22 cellular contexts compared by ENCODE assay signal in the genomic region with DNA sequence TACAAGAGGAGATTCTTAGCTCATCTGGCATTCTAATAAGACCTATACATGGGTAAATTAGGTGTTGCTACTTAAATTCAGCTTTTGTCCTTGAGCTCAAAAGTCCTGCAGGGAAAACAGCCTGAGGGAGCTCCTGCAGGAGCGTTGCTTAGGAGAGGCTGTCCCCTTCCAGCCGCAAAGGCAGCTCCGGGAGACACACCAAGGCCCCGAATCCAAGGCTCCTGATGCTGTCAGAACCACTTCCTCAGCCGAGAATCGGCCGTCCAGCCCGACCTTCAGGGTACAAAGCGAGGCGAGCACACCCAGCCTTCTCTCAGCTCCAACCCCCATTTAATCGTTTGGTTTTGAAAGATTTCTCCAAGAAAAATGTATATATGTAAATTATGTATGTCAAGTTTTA.
DNase-seq lines count a peak whose midpoint lies in the region; ATAC-seq and TF ChIP-seq lines count a peak whose summit lies in the region.
"Had no signal": no experiment of that assay in that cellular context is flagged by ENCODE, and none has a peak within 500 bp of the region (broad histone marks: within the 10 kb centered on the region; RNA-seq: fewer than 3 reads in every experiment).

No MANE protein-coding gene starts in this region.

- H3K9me2 ChIP-seq in GM23338 (ENCODE audit: insufficient read depth), result no peaks in the 10 kb centered on the region

- peaks cover 19% of the 10 kb centered on the region for H3K4me1 Mint-ChIP-seq in GM23338
- H3K4me1 Mint-ChIP-seq in brain, result peaks cover 28% of the 10 kb centered on the region
- H3K4me1 Mint-ChIP-seq in nephron, result peaks cover 34% of the 10 kb centered on the region
- H3K4me1 Mint-ChIP-seq: CD4-positive, CD25-positive, alpha-beta regulatory T cell; CD8-positive, alpha-beta memory T cell; IgD-negative memory B cell had no signal

- H3K27ac Mint-ChIP-seq in GM23338, result no peak overlapping the region
- peak overlapping the region in 3 of 5 experiments; percentile 10 to 72 (median 33) for H3K27ac Mint-ChIP-seq in brain
- H3K27ac Mint-ChIP-seq in nephron, result peak overlapping the region; percentile 68 to 88 (median 86)
- H3K27ac Mint-ChIP-seq: CD4-positive, CD25-positive, alpha-beta regulatory T cell; CD8-positive, alpha-beta memory T cell; IgD-negative memory B cell had no signal

- H3K27me3 Mint-ChIP-seq in GM23338 (ENCODE audit: insufficient read depth, low read depth, poor library complexity) (peaks cover 3% of the 10 kb centered on the region), brain (no peaks in the 10 kb centered on the region), nephron (ENCODE audit: low read depth) (peaks cover 6% of the 10 kb centered on the region)
- H3K27me3 Mint-ChIP-seq: CD4-positive, CD25-positive, alpha-beta regulatory T cell had no signal

- H3K36me3 ChIP-seq in GM23338 (ENCODE audit: insufficient read depth) (no peaks in the 10 kb centered on the region), HUES64 (ENCODE audit: insufficient read depth, low read length) (no peaks in the 10 kb centered on the region)
- H3K36me3 ChIP-seq: BE2C had no signal

- no peak overlapping the region for H3K27ac ChIP-seq in GM23338 (ENCODE audit: low read depth)
- H3K27ac ChIP-seq in HUES64 (ENCODE audit: low read depth, low read length), result peak overlapping the region; percentile 30; the same call in 1 of the 2 replicates
- H3K27ac ChIP-seq in dorsolateral prefrontal cortex, result no peak overlapping the region
- H3K27ac ChIP-seq: HL-60 had no signal

- H3K36me3 Mint-ChIP-seq in GM23338 (ENCODE audit: low read depth) (no peaks in the 10 kb centered on the region), brain (no peaks in the 10 kb centered on the region), nephron (ENCODE audit: low read depth) (no peaks in the 10 kb centered on the region)
- H3K36me3 Mint-ChIP-seq: CD4-positive, CD25-positive, alpha-beta regulatory T cell; CD8-positive, alpha-beta memory T cell; IgD-negative memory B cell had no signal

- no peaks in the 10 kb centered on the region for H3K9me3 Mint-ChIP-seq in GM23338
- peaks cover 0 to 7% (median 0%) of the 10 kb centered on the region in 5 experiments for H3K9me3 Mint-ChIP-seq in brain
- H3K9me3 Mint-ChIP-seq in nephron, result no peaks in the 10 kb centered on the region
- H3K9me3 Mint-ChIP-seq: CD4-positive, CD25-positive, alpha-beta regulatory T cell; CD8-positive, alpha-beta memory T cell; IgD-negative memory B cell had no signal

- H3K4me3 ChIP-seq in GM23338 (no peak overlapping the region), HUES64 (ENCODE audit: low read length) (no peak overlapping the region), dorsolateral prefrontal cortex (no peak overlapping the region)

- no peak overlapping the region for H3K9ac ChIP-seq in HUES64 (ENCODE audit: low read depth, low read length)

- 33% methylated on average over 10 of the region's 11 CpGs for WGBS in HUES64

- DNase-seq in GM23338 (ENCODE audit: low spot score), result no peak
- no peak for DNase-seq in NCI-H128 (lab: John Stamatoyannopoulos, UW; ENCODE audit: unreplicated experiment)
- no peak for DNase-seq in dorsolateral prefrontal cortex
- DNase-seq: ACHN; BE2C; C1 segment of cervical spinal cord; CD4-positive, CD25-positive, alpha-beta regulatory T cell; CD8-positive, alpha-beta memory T cell; COR-L47; DMS 273 treated with DMSO at 0.1 percent for 48 hours; DND-41; EL; GOT3; H7; KBM-7 had no signal

- H3K27me3 ChIP-seq in GM23338 (ENCODE audit: insufficient read depth), result no peaks in the 10 kb centered on the region
- no peaks in the 10 kb centered on the region for H3K27me3 ChIP-seq in HUES64 (ENCODE audit: insufficient read depth, low read length)
- peaks cover 0 to 20% (median 0%) of the 10 kb centered on the region in 45 donors for H3K27me3 ChIP-seq in dorsolateral prefrontal cortex
- H3K27me3 ChIP-seq: BE2C had no signal

- no peaks in the 10 kb centered on the region for H3K9me3 ChIP-seq in HUES64 (ENCODE audit: insufficient read depth, low read depth, low read length)
- H3K9me3 ChIP-seq: BE2C had no signal

- no peaks in the 10 kb centered on the region for H3F3A ChIP-seq in GM23338 (replicated peaks; ENCODE audit: low read depth)

- H4K20me1 ChIP-seq in GM23338 (replicated peaks; ENCODE audit: insufficient read depth), result no peaks in the 10 kb centered on the region

- peak; percentile 81 for ATAC-seq in GM23338
- no peak for ATAC-seq in GM19324 (IDR thresholded peaks at IDR 0.05; ENCODE audit: low FRiP score, unreplicated experiment)
- ATAC-seq in HG02970 (IDR thresholded peaks at IDR 0.05; ENCODE audit: low FRiP score, unreplicated experiment), result no peak

- no peak overlapping the region for H2AFZ ChIP-seq in GM23338

- no peak for TF ChIP-seq CTCF in GM23338 (conservative IDR thresholded peaks at IDR 0.05; ENCODE audit: low read depth in 2 of 2)
- no peak for TF ChIP-seq CTCF in brain (conservative IDR thresholded peaks at IDR 0.05)
- TF ChIP-seq CTCF in nephron (IDR thresholded peaks at IDR 0.05; ENCODE audit: unreplicated experiment in 3 of 3), result no peak
- TF ChIP-seq CTCF in dorsolateral prefrontal cortex (IDR thresholded peaks at IDR 0.05 in 54 of 56, conservative IDR thresholded peaks at IDR 0.05 in 2 of 56; ENCODE audit: low read depth in 1 of 56, partially characterized antibody in 56 of 56), result no peak

- H3K4me2 ChIP-seq in GM23338, result no peak overlapping the region

- H3K4me1 ChIP-seq in GM23338 (ENCODE audit: insufficient read depth), result no peaks in the 10 kb centered on the region
- peaks cover 13% of the 10 kb centered on the region for H3K4me1 ChIP-seq in HUES64 (ENCODE audit: insufficient read depth, low read length)
- H3K4me1 ChIP-seq: BE2C had no signal

- no peak overlapping the region for H3K4me3 Mint-ChIP-seq in GM23338
- H3K4me3 Mint-ChIP-seq in brain, result no peak overlapping the region
- no peak overlapping the region for H3K4me3 Mint-ChIP-seq in nephron
- H3K4me3 Mint-ChIP-seq: CD4-positive, CD25-positive, alpha-beta regulatory T cell; CD8-positive, alpha-beta memory T cell; IgD-negative memory B cell had no signal

- no peaks in the 10 kb centered on the region for H3K79me2 ChIP-seq in GM23338 (replicated peaks; ENCODE audit: insufficient read depth)

- intact Hi-C loops in dorsolateral prefrontal cortex (cut with DNase I), result no loop called here

TF ChIP-seq in GM23338, 12 proteins besides CTCF, POLR2A, EP300 and RAD21:
- no peak for TF ChIP-seq NANOG (IDR thresholded peaks at IDR 0.05; ENCODE audit: borderline replicate concordance)
- TF ChIP-seq, protein P1, sequence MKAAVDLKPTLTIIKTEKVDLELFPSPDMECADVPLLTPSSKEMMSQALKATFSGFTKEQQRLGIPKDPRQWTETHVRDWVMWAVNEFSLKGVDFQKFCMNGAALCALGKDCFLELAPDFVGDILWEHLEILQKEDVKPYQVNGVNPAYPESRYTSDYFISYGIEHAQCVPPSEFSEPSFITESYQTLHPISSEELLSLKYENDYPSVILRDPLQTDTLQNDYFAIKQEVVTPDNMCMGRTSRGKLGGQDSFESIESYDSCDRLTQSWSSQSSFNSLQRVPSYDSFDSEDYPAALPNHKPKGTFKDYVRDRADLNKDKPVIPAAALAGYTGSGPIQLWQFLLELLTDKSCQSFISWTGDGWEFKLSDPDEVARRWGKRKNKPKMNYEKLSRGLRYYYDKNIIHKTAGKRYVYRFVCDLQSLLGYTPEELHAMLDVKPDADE (IDR thresholded peaks at IDR 0.05), result no peak
- TF ChIP-seq EZH2phosphoT487 (IDR thresholded peaks at IDR 0.05; ENCODE audit: unreplicated experiment), result no peak
- no peak for TF ChIP-seq ZNF114 (CRISPR knock-in tag; IDR thresholded peaks at IDR 0.05)
- TF ChIP-seq, protein P2, sequence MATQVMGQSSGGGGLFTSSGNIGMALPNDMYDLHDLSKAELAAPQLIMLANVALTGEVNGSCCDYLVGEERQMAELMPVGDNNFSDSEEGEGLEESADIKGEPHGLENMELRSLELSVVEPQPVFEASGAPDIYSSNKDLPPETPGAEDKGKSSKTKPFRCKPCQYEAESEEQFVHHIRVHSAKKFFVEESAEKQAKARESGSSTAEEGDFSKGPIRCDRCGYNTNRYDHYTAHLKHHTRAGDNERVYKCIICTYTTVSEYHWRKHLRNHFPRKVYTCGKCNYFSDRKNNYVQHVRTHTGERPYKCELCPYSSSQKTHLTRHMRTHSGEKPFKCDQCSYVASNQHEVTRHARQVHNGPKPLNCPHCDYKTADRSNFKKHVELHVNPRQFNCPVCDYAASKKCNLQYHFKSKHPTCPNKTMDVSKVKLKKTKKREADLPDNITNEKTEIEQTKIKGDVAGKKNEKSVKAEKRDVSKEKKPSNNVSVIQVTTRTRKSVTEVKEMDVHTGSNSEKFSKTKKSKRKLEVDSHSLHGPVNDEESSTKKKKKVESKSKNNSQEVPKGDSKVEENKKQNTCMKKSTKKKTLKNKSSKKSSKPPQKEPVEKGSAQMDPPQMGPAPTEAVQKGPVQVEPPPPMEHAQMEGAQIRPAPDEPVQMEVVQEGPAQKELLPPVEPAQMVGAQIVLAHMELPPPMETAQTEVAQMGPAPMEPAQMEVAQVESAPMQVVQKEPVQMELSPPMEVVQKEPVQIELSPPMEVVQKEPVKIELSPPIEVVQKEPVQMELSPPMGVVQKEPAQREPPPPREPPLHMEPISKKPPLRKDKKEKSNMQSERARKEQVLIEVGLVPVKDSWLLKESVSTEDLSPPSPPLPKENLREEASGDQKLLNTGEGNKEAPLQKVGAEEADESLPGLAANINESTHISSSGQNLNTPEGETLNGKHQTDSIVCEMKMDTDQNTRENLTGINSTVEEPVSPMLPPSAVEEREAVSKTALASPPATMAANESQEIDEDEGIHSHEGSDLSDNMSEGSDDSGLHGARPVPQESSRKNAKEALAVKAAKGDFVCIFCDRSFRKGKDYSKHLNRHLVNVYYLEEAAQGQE (IDR thresholded peaks at IDR 0.05; ENCODE audit: unreplicated experiment), result no peak
